31 cellular contexts compared by ENCODE assay signal in the genomic region with DNA sequence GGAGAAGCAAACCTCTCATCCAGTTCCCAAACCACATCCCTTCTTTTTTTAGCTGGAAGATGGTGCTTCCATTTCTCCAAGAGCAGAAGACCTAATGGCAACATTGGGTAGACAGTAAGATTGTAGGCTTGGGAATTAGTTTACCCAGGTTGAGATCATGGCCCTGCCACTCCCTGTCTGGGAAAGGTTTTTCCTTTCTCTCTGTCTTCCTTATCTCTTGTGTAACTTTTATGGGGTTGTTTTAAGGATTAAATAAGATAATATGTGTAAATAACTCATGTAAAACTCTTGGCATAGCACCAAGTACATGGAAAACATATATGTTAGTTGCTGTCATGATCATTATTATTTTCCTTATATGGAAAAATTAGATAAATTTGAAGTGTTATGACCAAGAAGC.
"Had no signal": no experiment of that assay in that cellular context is flagged by ENCODE, and none has a peak within 500 bp of the region (broad histone marks: within the 10 kb centered on the region; RNA-seq: fewer than 3 reads in every experiment).

No MANE protein-coding gene starts in this region.

- H3K9me3 Mint-ChIP-seq: activated CD4-positive, alpha-beta T cell treated with anti-CD3 and anti-CD28 coated beads, Interleukin-2, amount 10 ng/mL, durations not matched to agents 7 days and 5 days; activated naive CD4-positive, alpha-beta T cell treated with anti-CD3 and anti-CD28 coated beads, Interleukin-2, amount 50 U/mL, for 24 hours; activated naive CD8-positive, alpha-beta T cell treated with anti-CD3 and anti-CD28 coated beads, Interleukin-2, amount 10 ng/mL, durations not matched to agents 7 days and 5 days; activated T-cell treated with anti-CD3 and anti-CD28 coated beads, Interleukin-2, amount 50 U/mL, for 24 hours; activated T-helper 2 cell treated with anti-CD3 and anti-CD28 coated beads, Interferon-gamma antibody, Interleukin-2, Interleukin-4, amounts not matched to agents 10 μg/mL and 5 μg/mL and 100 μg/mL, durations not matched to agents 14 hours and 24 hours and 36 hours; T-helper 1 cell treated with Interleukin-12 subunit alpha and Interleukin-12 subunit beta and Interleukin-4 antibody, amounts not matched to agents 30 μg/mL and 1 μg/mL, for 36 hours; T-helper 2 cell treated with Interferon-gamma antibody and Interleukin-4, amounts not matched to agents 5 μg/mL and 100 μg/mL, for 36 hours had no signal

- H3K9me2 ChIP-seq: SK-N-SH had no signal

- H3K4me2 ChIP-seq: SK-N-SH had no signal

- ATAC-seq: activated CD4-positive, alpha-beta T cell treated with anti-CD3 and anti-CD28 coated beads for 36 hours; activated CD8-positive, alpha-beta T cell treated with anti-CD3 and anti-CD28 coated beads, Interleukin-2, amount 10 ng/mL, durations not matched to agents 7 days and 5 days; body of pancreas; PC-3 had no signal

- DNase-seq: activated CD4-positive, alpha-beta T cell treated with anti-CD3 and anti-CD28 coated beads for 36 hours; activated CD4-positive, alpha-beta T cell treated with anti-CD3 and anti-CD28 coated beads, Interleukin-2, amount 10 ng/mL, durations not matched to agents 7 days and 5 days; activated CD4-positive, alpha-beta T cell treated with anti-CD3 and anti-CD28 coated beads, Interleukin-2, amount 50 U/mL, for 48 hours; activated CD8-positive, alpha-beta T cell treated with anti-CD3 and anti-CD28 coated beads, Interleukin-2, amount 10 ng/mL, durations not matched to agents 7 days and 5 days; activated gamma-delta T cell; activated naive CD4-positive, alpha-beta T cell treated with Interleukin-2 at 50 U/mL for 16 hours; activated naive CD8-positive, alpha-beta T cell treated with anti-CD3 and anti-CD28 coated beads, Interleukin-2, amount 10 ng/mL, durations not matched to agents 7 days and 5 days; activated T-cell treated with anti-CD3 and anti-CD28 coated beads, Interleukin-2, amount 50 U/mL, for 24 hours; body of pancreas; caudate nucleus; NCI-H1105; NCI-H1417 treated with DMSO at 0.1 percent for 48 hours; NCI-H1694; NCI-H1930; NCI-H2081 treated with DMSO at 0.1 percent for 48 hours; NCI-H226; NCI-H524 treated with DMSO at 0.1 percent for 48 hours; NK-92 treated with Interleukin-12 subunit alpha and Interleukin-12 subunit beta, amount 100 ng/mL, for 24 hours; PC-3; Peyer's patch; RPMI8226; SHP77 treated with DMSO at 0.1 percent for 48 hours; SK-N-SH had no signal

- H3K27ac Mint-ChIP-seq: activated CD4-positive, alpha-beta T cell treated with anti-CD3 and anti-CD28 coated beads for 36 hours; activated CD4-positive, alpha-beta T cell treated with anti-CD3 and anti-CD28 coated beads, Interleukin-2, amount 10 ng/mL, durations not matched to agents 7 days and 5 days; activated CD8-positive, alpha-beta T cell treated with anti-CD3 and anti-CD28 coated beads, Interleukin-2, amount 10 ng/mL, durations not matched to agents 7 days and 5 days; activated naive CD4-positive, alpha-beta T cell treated with anti-CD3 and anti-CD28 coated beads, Interleukin-2, amount 50 U/mL, for 24 hours; activated naive CD8-positive, alpha-beta T cell treated with anti-CD3 and anti-CD28 coated beads, Interleukin-2, amount 10 ng/mL, durations not matched to agents 7 days and 5 days; activated T-cell treated with anti-CD3 and anti-CD28 coated beads, Interleukin-2, amount 50 U/mL, for 24 hours; activated T-helper 2 cell treated with anti-CD3 and anti-CD28 coated beads, Interferon-gamma antibody, Interleukin-2, Interleukin-4, amounts not matched to agents 10 μg/mL and 5 μg/mL and 100 μg/mL, durations not matched to agents 14 hours and 24 hours and 36 hours; T-helper 1 cell treated with Interleukin-12 subunit alpha and Interleukin-12 subunit beta and Interleukin-4 antibody, amounts not matched to agents 30 μg/mL and 1 μg/mL, for 36 hours; T-helper 2 cell treated with Interferon-gamma antibody and Interleukin-4, amounts not matched to agents 5 μg/mL and 100 μg/mL, for 36 hours had no signal

- H3K4me3 ChIP-seq: body of pancreas, Peyer's patch, SJSA1 had no signal

- H3K27me3 ChIP-seq: body of pancreas, Peyer's patch, SJSA1 had no signal

- H3K4me1 ChIP-seq: body of pancreas, Peyer's patch, SJSA1 had no signal

- H3K4me1 Mint-ChIP-seq: activated CD4-positive, alpha-beta T cell treated with anti-CD3 and anti-CD28 coated beads for 36 hours; activated CD4-positive, alpha-beta T cell treated with anti-CD3 and anti-CD28 coated beads, Interleukin-2, amount 10 ng/mL, durations not matched to agents 7 days and 5 days; activated naive CD4-positive, alpha-beta T cell treated with anti-CD3 and anti-CD28 coated beads, Interleukin-2, amount 50 U/mL, for 24 hours; activated naive CD8-positive, alpha-beta T cell treated with anti-CD3 and anti-CD28 coated beads, Interleukin-2, amount 10 ng/mL, durations not matched to agents 7 days and 5 days had no signal

- H3K4me3 Mint-ChIP-seq: activated CD4-positive, alpha-beta T cell treated with anti-CD3 and anti-CD28 coated beads for 36 hours; activated CD4-positive, alpha-beta T cell treated with anti-CD3 and anti-CD28 coated beads, Interleukin-2, amount 10 ng/mL, durations not matched to agents 7 days and 5 days; activated CD8-positive, alpha-beta T cell treated with anti-CD3 and anti-CD28 coated beads, Interleukin-2, amount 10 ng/mL, durations not matched to agents 7 days and 5 days; activated naive CD4-positive, alpha-beta T cell treated with anti-CD3 and anti-CD28 coated beads, Interleukin-2, amount 50 U/mL, for 24 hours; activated naive CD8-positive, alpha-beta T cell treated with anti-CD3 and anti-CD28 coated beads, Interleukin-2, amount 10 ng/mL, durations not matched to agents 7 days and 5 days; activated T-cell treated with anti-CD3 and anti-CD28 coated beads, Interleukin-2, amount 50 U/mL, for 24 hours; T-helper 1 cell treated with Interleukin-12 subunit alpha and Interleukin-12 subunit beta and Interleukin-4 antibody, amounts not matched to agents 30 μg/mL and 1 μg/mL, for 36 hours; T-helper 2 cell treated with Interferon-gamma antibody and Interleukin-4, amounts not matched to agents 5 μg/mL and 100 μg/mL, for 36 hours had no signal

- H3K27me3 Mint-ChIP-seq: activated CD4-positive, alpha-beta T cell treated with anti-CD3 and anti-CD28 coated beads for 36 hours; activated CD4-positive, alpha-beta T cell treated with anti-CD3 and anti-CD28 coated beads, Interleukin-2, amount 10 ng/mL, durations not matched to agents 7 days and 5 days; activated naive CD4-positive, alpha-beta T cell treated with anti-CD3 and anti-CD28 coated beads, Interleukin-2, amount 50 U/mL, for 24 hours; activated naive CD8-positive, alpha-beta T cell treated with anti-CD3 and anti-CD28 coated beads, Interleukin-2, amount 10 ng/mL, durations not matched to agents 7 days and 5 days; activated T-cell treated with anti-CD3 and anti-CD28 coated beads, Interleukin-2, amount 50 U/mL, for 24 hours had no signal

- FAIRE-seq: astrocyte, bronchial epithelial cell, TTC549 had no signal

- H3K9me3 ChIP-seq: body of pancreas, Peyer's patch, SJSA1, SK-N-SH had no signal

- H3K27ac ChIP-seq: body of pancreas, Peyer's patch, SJSA1 had no signal
